In the genomic region with DNA sequence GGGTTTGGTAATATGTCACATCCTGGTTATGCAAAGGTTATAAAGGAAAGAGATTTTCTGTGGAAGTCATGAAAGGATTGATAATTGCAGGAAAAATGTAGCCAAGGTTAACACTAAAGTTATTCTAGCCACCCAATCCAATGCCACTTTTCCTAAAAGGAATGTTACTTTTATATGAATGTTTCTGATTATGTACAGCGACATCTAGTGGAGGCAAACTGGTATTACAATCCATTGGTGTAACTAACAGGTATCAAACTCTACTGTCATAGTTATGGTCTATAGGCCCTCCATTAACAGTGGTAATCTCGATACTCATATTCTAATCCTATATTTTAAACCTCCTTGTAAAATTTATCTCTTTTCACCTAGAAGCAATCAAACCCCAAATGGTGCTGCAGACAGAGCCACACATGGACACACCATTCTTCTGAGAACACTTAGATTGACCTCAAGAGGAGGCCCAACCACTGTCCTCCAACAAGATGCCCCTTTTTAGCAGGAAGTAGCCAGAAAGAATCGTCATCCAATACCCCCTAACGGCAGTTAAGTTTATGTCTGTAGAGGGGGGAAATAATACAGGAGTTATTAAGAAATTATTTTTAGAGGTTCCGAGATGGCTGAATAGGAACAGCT, we compare ENCODE assay signal across 9 cellular contexts.
DNase-seq lines count a peak whose midpoint lies in the region; ATAC-seq and TF ChIP-seq lines count a peak whose summit lies in the region.
"Had no signal": no experiment of that assay in that cellular context is flagged by ENCODE, and none has a peak within 500 bp of the region (broad histone marks: within the 10 kb centered on the region; RNA-seq: fewer than 3 reads in every experiment).

No MANE protein-coding gene starts in this region.

- POLR2A ChIA-PET in IMR-90 (lab: Charles Lee; ENCODE audit: unreplicated experiment), result no interaction called here

- no peak overlapping the region for H4K91ac ChIP-seq in IMR-90 (ENCODE audit: insufficient read depth, low read depth, low read length)

- no peaks in the 10 kb centered on the region for H3K9me3 ChIP-seq in IMR-90 (ENCODE audit: control insufficient read depth, insufficient read depth, low read length)

- H2BK15ac ChIP-seq in IMR-90 (ENCODE audit: low read depth, low read length), result no peak overlapping the region

- in situ Hi-C loops in IMR-90 (cut with MboI; ENCODE audit: low sequenced_read_pairs), result loop anchor here (5.0 kb wide), 1 partner anchor 111 kb away; no protein-coding TSS in a partner anchor

- H3K27me3 Mint-ChIP-seq in progenitor cell of endocrine pancreas, result no peaks in the 10 kb centered on the region
- H3K27me3 Mint-ChIP-seq in activated T-helper 1 cell treated with anti-CD3 and anti-CD28 coated beads, Interleukin-12 subunit alpha, Interleukin-12 subunit beta, Interleukin-2, Interleukin-4 antibody, amounts not matched to agents 30 ng/mL and 10 ng/mL and 1 ng/mL, durations not matched to agents 14 hours and 24 hours and 36 hours (ENCODE audit: insufficient read depth), result peaks cover 3% of the 10 kb centered on the region

- no peaks in the 10 kb centered on the region for H3K4me1 Mint-ChIP-seq in progenitor cell of endocrine pancreas (ENCODE audit: low read depth)
- H3K4me1 Mint-ChIP-seq in activated T-helper 1 cell treated with anti-CD3 and anti-CD28 coated beads, Interleukin-12 subunit alpha, Interleukin-12 subunit beta, Interleukin-2, Interleukin-4 antibody, amounts not matched to agents 30 ng/mL and 10 ng/mL and 1 ng/mL, durations not matched to agents 14 hours and 24 hours and 36 hours (ENCODE audit: low read depth), result no peaks in the 10 kb centered on the region

- no peak overlapping the region for H3K4ac ChIP-seq in IMR-90 (ENCODE audit: low read depth, low read length)

- no peak overlapping the region for H3K4me2 ChIP-seq in IMR-90 (ENCODE audit: low read depth, low read length)
- H3K4me2 ChIP-seq: BLaER1 had no signal

- no peak overlapping the region for H3K18ac ChIP-seq in IMR-90 (ENCODE audit: low read depth, low read length)

- TF ChIP-seq CTCF in IMR-90 (conservative IDR thresholded peaks at IDR 0.05; ENCODE audit: low read depth, low read length) (peak; percentile 65), progenitor cell of endocrine pancreas (IDR thresholded peaks at IDR 0.05; ENCODE audit: unreplicated experiment) (peak; percentile 70)

- ATAC-seq in IMR-90 (ENCODE audit: low read depth), result peak; percentile 82

- no peak overlapping the region for H3K27ac Mint-ChIP-seq in progenitor cell of endocrine pancreas
- no peak overlapping the region for H3K27ac Mint-ChIP-seq in activated T-helper 1 cell treated with anti-CD3 and anti-CD28 coated beads, Interleukin-12 subunit alpha, Interleukin-12 subunit beta, Interleukin-2, Interleukin-4 antibody, amounts not matched to agents 30 ng/mL and 10 ng/mL and 1 ng/mL, durations not matched to agents 14 hours and 24 hours and 36 hours

- H2AK5ac ChIP-seq in IMR-90 (ENCODE audit: low read depth, low read length), result no peak overlapping the region

- intact Hi-C loops in IMR-90 (cut with micrococcal nuclease), result loop anchor here (1.0 kb wide), 1 partner anchor 109 kb away; no protein-coding TSS in a partner anchor
- intact Hi-C loops in activated T-helper 1 cell treated with anti-CD3 and anti-CD28 coated beads, Interleukin-12 subunit alpha, Interleukin-12 subunit beta, Interleukin-2, Interleukin-4 antibody, amounts not matched to agents 30 ng/mL and 10 ng/mL and 1 ng/mL, durations not matched to agents 14 hours and 24 hours and 36 hours (cut with micrococcal nuclease), result loop anchor here (1.0 to 2.0 kb wide), 3 partner anchors 74 to 381 kb away; no protein-coding TSS in a partner anchor

- DNase-seq in DMS53 (lab: John Stamatoyannopoulos, UW), result peak; percentile 65
- DNase-seq in DMS53 treated with DMSO at 0.1 percent for 48 hours (lab: John Stamatoyannopoulos, UW; ENCODE audit: unreplicated experiment), result no peak
- peak; percentile 58 for DNase-seq in IMR-90
- DNase-seq in SHP77 (lab: John Stamatoyannopoulos, UW), result peak; percentile 18 to 42
- peak; percentile 38 for DNase-seq in fibroblast of gingiva (ENCODE audit: low read depth)
- DNase-seq in progenitor cell of endocrine pancreas (ENCODE audit: low spot score, unreplicated experiment), result no peak
- no peak for DNase-seq in NCI-H1436 (lab: John Stamatoyannopoulos, UW)
- DNase-seq in activated T-helper 1 cell treated with anti-CD3 and anti-CD28 coated beads, Interleukin-12 subunit alpha, Interleukin-12 subunit beta, Interleukin-2, Interleukin-4 antibody, amounts not matched to agents 30 ng/mL and 10 ng/mL and 1 ng/mL, durations not matched to agents 14 hours and 24 hours and 36 hours (ENCODE audit: low spot score), result no peak

- no peak overlapping the region for H4K5ac ChIP-seq in IMR-90 (ENCODE audit: low read depth, low read length)

- H3K56ac ChIP-seq in IMR-90 (ENCODE audit: extremely low read depth, insufficient read depth, low read length), result no peak overlapping the region

- WGBS in IMR-90 (ENCODE audit: extremely low coverage in 2 of 2, insufficient read length in 1 of 2), 2 experiments, result 60% methylated on average over 1 of the region's 5 CpGs; no CpG with 5 or more reads in 1 of the 2 experiments

- no peak for TF ChIP-seq POLR2A in IMR-90 (IDR thresholded peaks at IDR 0.05; ENCODE audit: low read depth, low read length)

- H3K4me3 ChIP-seq in IMR-90 (ENCODE audit: insufficient read depth, low read depth, low read length), result no peak overlapping the region
- H3K4me3 ChIP-seq: BLaER1 had no signal

- peaks cover 28% of the 10 kb centered on the region for H3K9me3 Mint-ChIP-seq in progenitor cell of endocrine pancreas (ENCODE audit: low read depth)
- H3K9me3 Mint-ChIP-seq in activated T-helper 1 cell treated with anti-CD3 and anti-CD28 coated beads, Interleukin-12 subunit alpha, Interleukin-12 subunit beta, Interleukin-2, Interleukin-4 antibody, amounts not matched to agents 30 ng/mL and 10 ng/mL and 1 ng/mL, durations not matched to agents 14 hours and 24 hours and 36 hours, result no peaks in the 10 kb centered on the region

- no peak overlapping the region for H3K23ac ChIP-seq in IMR-90 (ENCODE audit: low read depth, low read length)

- no peaks in the 10 kb centered on the region for H3K4me1 ChIP-seq in IMR-90 (ENCODE audit: control insufficient read depth, insufficient read depth, low read length)
- H3K4me1 ChIP-seq: BLaER1 had no signal

- H4K8ac ChIP-seq in IMR-90 (ENCODE audit: low read depth in 2 of 2, low read length in 2 of 2), result no peak overlapping the region

- H3K9ac ChIP-seq in IMR-90 (ENCODE audit: low read depth, low read length), result no peak overlapping the region
- H3K9ac ChIP-seq: BLaER1 had no signal

- H3K79me1 ChIP-seq in IMR-90 (ENCODE audit: low read depth in 1 of 2, low read length in 2 of 2), result no peaks in the 10 kb centered on the region

- dilution Hi-C loops in IMR-90 (cut with HindIII; ENCODE audit: low sequenced_read_pairs, unreplicated experiment), result no loop called here

- peaks cover 22% of the 10 kb centered on the region for H3K36me3 Mint-ChIP-seq in progenitor cell of endocrine pancreas (ENCODE audit: insufficient read depth)
- H3K36me3 Mint-ChIP-seq in activated T-helper 1 cell treated with anti-CD3 and anti-CD28 coated beads, Interleukin-12 subunit alpha, Interleukin-12 subunit beta, Interleukin-2, Interleukin-4 antibody, amounts not matched to agents 30 ng/mL and 10 ng/mL and 1 ng/mL, durations not matched to agents 14 hours and 24 hours and 36 hours (ENCODE audit: low read depth), result no peaks in the 10 kb centered on the region

- TF ChIP-seq RAD21 in IMR-90 (IDR thresholded peaks at IDR 0.05; ENCODE audit: low read length), result peak; percentile 44

- H3K27ac ChIP-seq in IMR-90 (ENCODE audit: insufficient read depth, low read length), result no peak overlapping the region
- H3K27ac ChIP-seq: BLaER1 had no signal

- no peak overlapping the region for H2BK5ac ChIP-seq in IMR-90 (ENCODE audit: low read depth, low read length, poor library complexity, severe bottlenecking)

- no peak overlapping the region for H2AFZ ChIP-seq in IMR-90 (replicated peaks; ENCODE audit: low read length, poor library complexity)

- H2BK120ac ChIP-seq in IMR-90 (ENCODE audit: low read depth, low read length), result no peak overlapping the region

- no peak overlapping the region for H2BK20ac ChIP-seq in IMR-90 (ENCODE audit: low read depth, low read length)

- no peak overlapping the region for H3K4me3 Mint-ChIP-seq in progenitor cell of endocrine pancreas (ENCODE audit: low read depth)
- H3K4me3 Mint-ChIP-seq in activated T-helper 1 cell treated with anti-CD3 and anti-CD28 coated beads, Interleukin-12 subunit alpha, Interleukin-12 subunit beta, Interleukin-2, Interleukin-4 antibody, amounts not matched to agents 30 ng/mL and 10 ng/mL and 1 ng/mL, durations not matched to agents 14 hours and 24 hours and 36 hours, result no peak overlapping the region

- no peak overlapping the region for H2AK9ac ChIP-seq in IMR-90 (replicated peaks; ENCODE audit: low read depth, low read length, poor library complexity)

- no peaks in the 10 kb centered on the region for H3K27me3 ChIP-seq in IMR-90 (ENCODE audit: control insufficient read depth, insufficient read depth, low read length)
- H3K27me3 ChIP-seq: BLaER1 had no signal

- no peaks in the 10 kb centered on the region for H4K20me1 ChIP-seq in IMR-90 (ENCODE audit: insufficient read depth, low read length)
- H4K20me1 ChIP-seq: BLaER1 had no signal

- no peak overlapping the region for H3K14ac ChIP-seq in IMR-90 (replicated peaks; ENCODE audit: low read depth, low read length)

- H3K9me1 ChIP-seq in IMR-90 (ENCODE audit: insufficient read depth, low read length), result no peaks in the 10 kb centered on the region

- BruUV-seq in IMR-90 (replicated peaks; lab: Mats Ljungman, UMichigan), result no TSS peak

- no peaks in the 10 kb centered on the region for H3K36me3 ChIP-seq in IMR-90 (ENCODE audit: control insufficient read depth, insufficient read depth, low read length)
- H3K36me3 ChIP-seq: BLaER1 had no signal

- CTCF ChIA-PET in IMR-90 (lab: Yijun Ruan, JAX), result interaction anchor here (0.9 to 3.5 kb wide), 3 partner anchors 12 to 109 kb away, joined by 5 to 18 read pairs (median 5); no protein-coding TSS in a partner anchor

TF ChIP-seq in IMR-90, 13 proteins besides CTCF, POLR2A, EP300 and RAD21:
- peak; percentile 48 for TF ChIP-seq SMC3 (IDR thresholded peaks at IDR 0.05; ENCODE audit: low read depth, low read length)
- no peak for TF ChIP-seq NFE2L2 (IDR thresholded peaks at IDR 0.05; ENCODE audit: low read depth, low read length)
- TF ChIP-seq FOS (IDR thresholded peaks at IDR 0.05; ENCODE audit: low read depth, low read length), result no peak
TF ChIP-seq in IMR-90: peak in this region for 1.

Comparison
In these comparisons a context has a peak if more than half of its experiments do, and no peak if none do; other contexts are left out.
1. DNase-seq: peak in DMS53 (single experiment), IMR-90 (single experiment), SHP77 (2 of 2) and fibroblast of gingiva (single experiment); none in DMS53 treated with DMSO at 0.1 percent for 48 hours (single experiment), progenitor cell of endocrine pancreas (single experiment), NCI-H1436 (single experiment) and activated T-helper 1 cell treated with anti-CD3 and anti-CD28 coated beads, Interleukin-12 subunit alpha, Interleukin-12 subunit beta, Interleukin-2, Interleukin-4 antibody, amounts not matched to agents 30 ng/mL and 10 ng/mL and 1 ng/mL, durations not matched to agents 14 hours and 24 hours and 36 hours (single experiment).